In the genomic region with DNA sequence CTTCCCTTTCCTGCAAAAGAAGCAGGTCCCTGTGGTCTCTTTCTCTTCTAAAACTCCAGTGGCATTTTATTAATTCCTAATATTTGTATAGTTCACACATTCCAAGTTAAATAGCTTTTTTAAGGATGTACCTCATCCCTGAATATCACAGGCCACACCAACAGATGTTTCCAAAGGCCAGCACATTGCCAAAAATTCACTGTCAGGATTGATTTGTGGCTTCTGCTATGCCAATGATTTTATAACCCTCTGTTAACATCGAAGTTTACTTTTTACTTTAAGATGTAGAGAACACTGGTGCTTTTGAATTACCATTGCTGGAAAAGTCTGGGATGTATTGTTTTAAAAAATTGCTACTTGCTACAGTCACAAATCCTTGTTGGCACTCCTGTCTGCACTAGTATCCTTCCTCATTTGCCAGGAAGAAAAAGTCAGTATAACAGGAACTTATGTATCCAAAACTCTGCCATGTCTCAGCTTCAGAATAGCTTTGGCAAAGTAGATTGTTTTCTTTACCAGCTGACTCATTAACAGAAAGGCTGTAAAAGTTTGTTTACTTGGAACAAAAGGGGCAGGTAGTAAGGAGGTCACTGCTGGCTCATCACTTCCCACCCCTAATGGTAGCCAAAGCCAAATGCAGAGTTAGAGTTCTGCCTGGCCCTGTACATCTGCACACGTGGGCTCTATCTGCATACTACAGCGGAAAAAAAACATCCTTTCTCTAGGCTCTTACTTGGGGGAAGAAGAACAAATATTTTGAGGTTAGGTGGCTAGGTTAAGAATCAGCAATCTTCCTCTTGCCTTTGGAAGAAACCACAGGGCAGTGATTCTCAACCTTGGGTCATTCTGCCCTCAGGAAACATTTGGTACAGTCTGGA, we compare ENCODE assay signal across 11 cellular contexts.
DNase-seq lines count a peak whose midpoint lies in the region; ATAC-seq, FAIRE-seq and TF ChIP-seq lines count a peak whose summit lies in the region.
"Had no signal": no experiment of that assay in that cellular context is flagged by ENCODE, and none has a peak within 500 bp of the region (broad histone marks: within the 10 kb centered on the region; RNA-seq: fewer than 3 reads in every experiment).

No MANE protein-coding gene starts in this region.

- H2BK120ac ChIP-seq in mesendoderm (ENCODE audit: low read depth, low read length), result no peak overlapping the region

- TF ChIP-seq POLR2A in vagina (IDR thresholded peaks at IDR 0.05), result no peak
- no peak for TF ChIP-seq POLR2A in GM12891 (IDR thresholded peaks at IDR 0.05; ENCODE audit: low read depth, low read length)

- H3K18ac ChIP-seq in mesendoderm (ENCODE audit: low read length), result peak overlapping the region; percentile 63

- H3K4me1 ChIP-seq in endodermal cell (ENCODE audit: control insufficient read depth, insufficient read depth, low read length) (peaks cover 2% of the 10 kb centered on the region), mesendoderm (ENCODE audit: control insufficient read depth, low read depth, low read length) (no peaks in the 10 kb centered on the region), vagina (peaks cover 40% of the 10 kb centered on the region)

- H3K79me2 ChIP-seq in mesendoderm (ENCODE audit: control insufficient read depth, insufficient read depth, low read length), result no peaks in the 10 kb centered on the region

- TF ChIP-seq CTCF in endodermal cell (conservative IDR thresholded peaks at IDR 0.05) (no peak), vagina (IDR thresholded peaks at IDR 0.05) (no peak)

- H2BK5ac ChIP-seq in mesendoderm (ENCODE audit: low read length), result no peak overlapping the region

- no peak overlapping the region for H2AK5ac ChIP-seq in mesendoderm (ENCODE audit: low read length)

- no peak overlapping the region for H3K27ac ChIP-seq in endodermal cell (ENCODE audit: low read depth, low read length)
- no peak overlapping the region for H3K27ac ChIP-seq in mesendoderm (ENCODE audit: low read depth, low read length)
- H3K27ac ChIP-seq in vagina, result peak overlapping the region; percentile 70

- no peak overlapping the region for H3K4me3 Mint-ChIP-seq in endodermal cell

- H3K79me1 ChIP-seq in mesendoderm (ENCODE audit: low read length), result no peaks in the 10 kb centered on the region

- no peaks in the 10 kb centered on the region for H3K27me3 Mint-ChIP-seq in endodermal cell (ENCODE audit: insufficient read depth)

- peak; percentile 72 to 89 for ATAC-seq in left cardiac atrium
- no peak for ATAC-seq in Right ventricle myocardium superior (ENCODE audit: poor library complexity)

- H3K36me3 ChIP-seq in endodermal cell (ENCODE audit: control insufficient read depth, insufficient read depth, low read length) (peaks cover 22% of the 10 kb centered on the region), mesendoderm (ENCODE audit: control insufficient read depth, insufficient read depth, low read length) (no peaks in the 10 kb centered on the region), vagina (no peaks in the 10 kb centered on the region)

- DNase-seq in left cardiac atrium (no peak), Right ventricle myocardium superior (no peak), endodermal cell (no peak), mesendoderm (no peak), vagina (ENCODE audit: extremely low spot score in 2 of 2) (no peak), DMS53 treated with DMSO at 0.1 percent for 48 hours (lab: John Stamatoyannopoulos, UW; ENCODE audit: unreplicated experiment) (no peak), GM12891 (ENCODE audit: insufficient read length, low spot score) (no peak)
- no peak for DNase-seq in stimulated activated CD4-positive, alpha-beta T cell treated with anti-CD3 and anti-CD28 coated beads, Interleukin-2, amount 100 ng/mL, for 48 hours
- DNase-seq: AML-193; effector CD4-positive, alpha-beta T cell had no signal

- H4K5ac ChIP-seq in mesendoderm (ENCODE audit: low read length), result no peak overlapping the region

- peak overlapping the region; percentile 16 for H3K23ac ChIP-seq in mesendoderm (ENCODE audit: low read length)

- H3K4me2 ChIP-seq in mesendoderm (ENCODE audit: low read length), result no peak overlapping the region

- H3K9ac ChIP-seq in endodermal cell (ENCODE audit: extremely low read depth, low read length, poor library complexity, severe bottlenecking) (no peak overlapping the region), mesendoderm (ENCODE audit: low read length) (no peak overlapping the region)

- 92 to 100% methylated on average over 1 to 3 of the region's 3 CpGs for WGBS in endodermal cell (ENCODE audit: insufficient coverage in 1 of 2, insufficient read length in 1 of 2), 2 experiments
- no CpG with 5 or more reads among the region's 3 CpGs for WGBS in mesendoderm (ENCODE audit: extremely low coverage, insufficient coverage, low lambda C conversion rate)

- no peak overlapping the region for H3K4ac ChIP-seq in mesendoderm (ENCODE audit: low read depth, low read length)

- H3K56ac ChIP-seq in mesendoderm (ENCODE audit: low read length), result no peak overlapping the region

- no peak for FAIRE-seq in GM12891 (lab: Jason Lieb, UNC)

- H4K8ac ChIP-seq in mesendoderm (ENCODE audit: low read depth, low read length), result no peak overlapping the region

- peaks cover 33% of the 10 kb centered on the region for H3K36me3 Mint-ChIP-seq in endodermal cell (ENCODE audit: low read depth)

- H3K4me3 ChIP-seq in endodermal cell (ENCODE audit: low read length), result no peak overlapping the region
- H3K4me3 ChIP-seq in mesendoderm (ENCODE audit: low read length), result no peak overlapping the region
- H3K4me3 ChIP-seq in vagina, result no peak overlapping the region
- H3K4me3 ChIP-seq: skin epidermis had no signal

- H3K9me3 ChIP-seq in endodermal cell (ENCODE audit: control insufficient read depth, low read length), result no peaks in the 10 kb centered on the region
- no peaks in the 10 kb centered on the region for H3K9me3 ChIP-seq in vagina

- peaks cover 11% of the 10 kb centered on the region for H3K4me1 Mint-ChIP-seq in endodermal cell

- intact Hi-C loops in left cardiac atrium (cut with DNase I) (no loop called here), Right ventricle myocardium superior (cut with DNase I) (no loop called here), vagina (cut with DNase I) (no loop called here)

- H3K27ac Mint-ChIP-seq in endodermal cell, result peak overlapping the region; percentile 6

- H3K27me3 ChIP-seq in endodermal cell (ENCODE audit: control insufficient read depth, insufficient read depth, low read length, poor library complexity, severe bottlenecking) (no peaks in the 10 kb centered on the region), mesendoderm (ENCODE audit: insufficient read depth, low read length, poor library complexity) (no peaks in the 10 kb centered on the region), vagina (no peaks in the 10 kb centered on the region)

- H2BK15ac ChIP-seq in mesendoderm (replicated peaks; ENCODE audit: low read depth), result no peak overlapping the region

- no peaks in the 10 kb centered on the region for H3K9me3 Mint-ChIP-seq in endodermal cell

TF ChIP-seq in GM12891, 5 proteins besides CTCF, POLR2A, EP300 and RAD21:
- TF ChIP-seq TAF1 (IDR thresholded peaks at IDR 0.05; ENCODE audit: low read depth, low read length), result no peak
- TF ChIP-seq POU2F2 (IDR thresholded peaks at IDR 0.05; ENCODE audit: low read depth, low read length), result no peak
- no peak for TF ChIP-seq SPI1 (IDR thresholded peaks at IDR 0.05; ENCODE audit: low read depth, low read length)
- no peak for TF ChIP-seq POLR2AphosphoS5 (IDR thresholded peaks at IDR 0.05; ENCODE audit: low read depth, low read length)
- TF ChIP-seq PAX5 (IDR thresholded peaks at IDR 0.05; ENCODE audit: insufficient read depth, low read length, severe bottlenecking), result no peak
TF ChIP-seq in GM12891: peak in this region for 0.
